Comparison of ENCODE assay signal across 17 cellular contexts in genomic region chr18:24055878-24056277, GRCh38. TPM values are rescaled to one million over a fixed set of nuclear protein-coding genes. Genes with fewer than 3 reads are reported as not detected.
DNase-seq lines count a peak whose midpoint lies in the region; ATAC-seq, FAIRE-seq and TF ChIP-seq lines count a peak whose summit lies in the region.
"Had no signal": no experiment of that assay in that cellular context is flagged by ENCODE, and none has a peak within 500 bp of the region (broad histone marks: within the 10 kb centered on the region; RNA-seq: fewer than 3 reads in every experiment).

No MANE protein-coding gene starts in this region.

- H3K36me3 ChIP-seq in mammary epithelial cell (ENCODE audit: insufficient read depth, low read length) (no peaks in the 10 kb centered on the region), tibial nerve (no peaks in the 10 kb centered on the region)
- H3K36me3 ChIP-seq: thoracic aorta had no signal

- intact Hi-C loops in mammary epithelial cell (cut with micrococcal nuclease) = loop anchor here (5.0 kb wide), 2 partner anchors 39 to 94 kb away; no protein-coding TSS in a partner anchor
- intact Hi-C loops in MCF 10A (cut with micrococcal nuclease) = no loop called here

- no peak for TF ChIP-seq EP300 in tibial nerve (IDR thresholded peaks at IDR 0.05)

- no peaks in the 10 kb centered on the region for H3K9me3 ChIP-seq in mammary epithelial cell (replicated peaks; ENCODE audit: insufficient read depth, low read length)
- H3K9me3 ChIP-seq in tibial nerve = no peaks in the 10 kb centered on the region
- H3K9me3 ChIP-seq: thoracic aorta had no signal

- DNase-seq in mammary epithelial cell (no peak), MCF 10A (ENCODE audit: unreplicated experiment) (no peak), NCI-H524 treated with DMSO at 0.1 percent for 48 hours (lab: John Stamatoyannopoulos, UW) (peak; percentile 53), fibroblast of peridontal ligament (ENCODE audit: extremely low read depth) (peak; percentile 64), tibial nerve (ENCODE audit: low spot score in 2 of 2) (peak in 1 of 2 donors; percentile 13), urothelium cell line (ENCODE audit: low spot score) (no peak), NCI-H446 treated with DMSO at 0.1 percent for 48 hours (lab: John Stamatoyannopoulos, UW) (no peak)
- DNase-seq: activated gamma-delta T cell; GF-D8; NCI-H187; posterior cingulate gyrus; stimulated activated CD4-positive, alpha-beta T cell treated with anti-CD3 and anti-CD28 coated beads, Interleukin-4, amount 100 ng/mL, for 4 hours had no signal

- no peak overlapping the region for H3K9ac ChIP-seq in mammary epithelial cell (ENCODE audit: insufficient read depth, low read length)

- no peaks in the 10 kb centered on the region for H3K9me3 Mint-ChIP-seq in MCF 10A (ENCODE audit: unreplicated experiment)

- H3K27ac Mint-ChIP-seq in MCF 10A (ENCODE audit: low read depth, unreplicated experiment) = no peak overlapping the region

- H3K36me3 Mint-ChIP-seq in MCF 10A (ENCODE audit: insufficient read depth, unreplicated experiment) = no peaks in the 10 kb centered on the region

- H3K4me3 ChIP-seq in mammary epithelial cell (replicated peaks in 1 of 3; ENCODE audit: insufficient read depth in 1 of 3, low read depth in 2 of 3, low read length in 3 of 3) (no peak overlapping the region), tibial nerve (no peak overlapping the region)
- H3K4me3 ChIP-seq: coronary artery, thoracic aorta had no signal

- ATAC-seq in HG03457 (IDR thresholded peaks at IDR 0.05; ENCODE audit: unreplicated experiment) = no peak
- ATAC-seq: left lobe of liver had no signal

- no peak for TF ChIP-seq POLR2A in tibial nerve (IDR thresholded peaks at IDR 0.05)

- no TSS peak for BruUV-seq in mammary epithelial cell (replicated peaks; lab: Mats Ljungman, UMichigan)
- no TSS peak for BruUV-seq in MCF 10A (replicated peaks; lab: Mats Ljungman, UMichigan)

- WGBS in mammary epithelial cell (ENCODE audit: low coverage, missing lambda C conversion rate) = 71% methylated on average over 2 of the region's 2 CpGs
- 28 to 36% methylated on average over 2 of the region's 2 CpGs for WGBS in tibial nerve, 2 donors

- no peaks in the 10 kb centered on the region for H3K27me3 Mint-ChIP-seq in MCF 10A (ENCODE audit: insufficient read depth, unreplicated experiment)

- TF ChIP-seq CTCF in mammary epithelial cell (conservative IDR thresholded peaks at IDR 0.05 in 1 of 2, IDR thresholded peaks at IDR 0.05 in 1 of 2; ENCODE audit: extremely low read depth in 1 of 2, insufficient read depth in 1 of 2, low read depth in 1 of 2, low read length in 2 of 2) (no peak), MCF 10A (IDR thresholded peaks at IDR 0.05; ENCODE audit: unreplicated experiment) (no peak), tibial nerve (IDR thresholded peaks at IDR 0.05) (no peak)

- no peaks in the 10 kb centered on the region for H4K20me1 ChIP-seq in mammary epithelial cell (ENCODE audit: insufficient read depth, low read length)

- in situ Hi-C loops in mammary epithelial cell (cut with MboI; ENCODE audit: low sequenced_read_pairs in 2 of 2) = no loop called here

- CTCF ChIA-PET in mammary epithelial cell (lab: Charles Lee; ENCODE audit: low non-redundant PET) (no interaction called here), MCF 10A (lab: Yijun Ruan, JAX) (interaction anchor here (0.7 to 1.1 kb wide), 3 partner anchors 8 to 99 kb away, joined by 3 read pairs; no protein-coding TSS in a partner anchor)

- dilution Hi-C loops in mammary epithelial cell (cut with HindIII; ENCODE audit: low sequenced_read_pairs) = loop anchor here (5.0 kb wide), 1 partner anchor 34 kb away; no protein-coding TSS in a partner anchor

- POLR2A ChIA-PET in MCF 10A (lab: Yijun Ruan, JAX) = interaction anchor here (0.7 to 1.2 kb wide), 3 partner anchors 18 to 324 kb away, joined by 3 to 4 read pairs (median 3); no protein-coding TSS in a partner anchor

- H2AFZ ChIP-seq in mammary epithelial cell (ENCODE audit: low read depth, low read length) = no peak overlapping the region

- peak overlapping the region; percentile 51 for H3K4me2 ChIP-seq in mammary epithelial cell (ENCODE audit: insufficient read depth, low read depth, low read length)

- no peaks in the 10 kb centered on the region for H3K27me3 ChIP-seq in mammary epithelial cell (ENCODE audit: insufficient read depth, low read length)
- H3K27me3 ChIP-seq in tibial nerve = no peaks in the 10 kb centered on the region

- H3K79me2 ChIP-seq in mammary epithelial cell (ENCODE audit: insufficient read depth, low read length) = peaks cover 78% of the 10 kb centered on the region

- peaks cover 11% of the 10 kb centered on the region for H3K4me1 Mint-ChIP-seq in MCF 10A (ENCODE audit: insufficient read depth, unreplicated experiment)

- H3K4me1 ChIP-seq in mammary epithelial cell (ENCODE audit: insufficient read depth, low read length) (peaks cover 52% of the 10 kb centered on the region), tibial nerve (peaks cover 0 to 59% (median 22%) of the 10 kb centered on the region in 4 donors)

- peak overlapping the region; percentile 81 for H3K27ac ChIP-seq in mammary epithelial cell (ENCODE audit: insufficient read depth, low read depth, low read length)
- H3K27ac ChIP-seq in tibial nerve = peak overlapping the region; percentile 25 to 70 (median 52)
- H3K27ac ChIP-seq: thoracic aorta, VCaP had no signal

- no peak for FAIRE-seq in urothelium cell line (lab: Jason Lieb, UNC)

- no peak overlapping the region for H3K4me3 Mint-ChIP-seq in MCF 10A (ENCODE audit: unreplicated experiment)

RNA-seq across cellular contexts. Expression of gene TTC39C, which starts 41.3 kb away (rescaled TPM):
- 10 to 100 TPM; 12.0 to 31.0 TPM for total RNA-seq in mammary epithelial cell
- polyA plus RNA-seq in mammary epithelial cell = 16.4 TPM
- polyA minus RNA-seq in mammary epithelial cell = 44.2 TPM
- 11.4 and 12.9 TPM in 2 replicates for total RNA-seq in MCF 10A (2022)
- total RNA-seq in tibial nerve = 10 to 100 TPM; 22.6 to 35.1 (median 29.3) TPM

Comparison
In these comparisons a context has a peak if more than half of its experiments do, and no peak if none do; other contexts are left out.
1. DNase-seq: peak in NCI-H524 treated with DMSO at 0.1 percent for 48 hours (single experiment) and fibroblast of peridontal ligament (single experiment); none in mammary epithelial cell (single experiment), MCF 10A (single experiment), urothelium cell line (single experiment) and NCI-H446 treated with DMSO at 0.1 percent for 48 hours (single experiment).